Comparison of ENCODE assay signal across 1 cellular context in the genomic region with DNA sequence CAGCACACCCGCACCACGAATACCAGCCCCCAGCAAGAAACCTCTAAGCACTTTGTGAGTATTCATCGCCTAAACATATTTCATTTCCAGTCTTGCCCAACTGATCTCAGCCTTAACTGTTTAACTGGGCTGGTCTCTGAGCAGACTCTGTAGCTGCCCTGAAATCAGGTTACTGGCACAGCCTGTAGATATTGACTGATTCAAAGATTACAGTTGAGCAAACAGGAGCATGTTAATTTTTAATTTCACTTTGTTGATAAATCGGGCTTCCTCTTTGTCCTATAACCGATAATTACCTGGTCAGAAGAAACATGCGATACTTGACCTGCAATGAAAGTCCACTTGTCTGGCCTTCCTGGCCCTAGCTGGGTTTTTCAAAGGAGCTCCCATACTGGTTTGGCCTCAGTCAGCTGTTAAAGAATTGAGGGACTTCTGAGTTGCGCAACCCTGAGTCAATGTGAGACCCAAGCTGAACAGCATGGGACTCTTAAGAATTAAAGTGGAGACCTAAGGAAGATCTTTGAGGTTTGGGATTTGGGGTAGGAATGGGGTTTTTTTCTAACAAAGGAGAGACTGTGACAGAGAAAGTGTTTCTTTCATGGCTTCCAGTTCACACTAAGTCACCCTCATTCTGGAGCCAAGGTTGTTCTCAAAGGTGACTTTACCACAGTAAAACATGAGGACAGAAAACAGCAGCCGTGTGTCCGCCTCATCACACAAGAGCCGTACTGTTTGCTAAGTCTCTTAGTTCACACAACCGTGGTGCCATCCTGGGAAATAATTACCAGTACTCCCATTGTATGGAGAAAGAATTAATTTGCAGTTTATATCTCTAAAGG.
TF ChIP-seq lines count a peak whose summit lies in the region.

No MANE protein-coding gene starts in this region.

TF ChIP-seq in HepG2, 621 proteins besides CTCF, POLR2A, EP300 and RAD21 (continued from another document and continues in another):
- TF ChIP-seq, protein P1, sequence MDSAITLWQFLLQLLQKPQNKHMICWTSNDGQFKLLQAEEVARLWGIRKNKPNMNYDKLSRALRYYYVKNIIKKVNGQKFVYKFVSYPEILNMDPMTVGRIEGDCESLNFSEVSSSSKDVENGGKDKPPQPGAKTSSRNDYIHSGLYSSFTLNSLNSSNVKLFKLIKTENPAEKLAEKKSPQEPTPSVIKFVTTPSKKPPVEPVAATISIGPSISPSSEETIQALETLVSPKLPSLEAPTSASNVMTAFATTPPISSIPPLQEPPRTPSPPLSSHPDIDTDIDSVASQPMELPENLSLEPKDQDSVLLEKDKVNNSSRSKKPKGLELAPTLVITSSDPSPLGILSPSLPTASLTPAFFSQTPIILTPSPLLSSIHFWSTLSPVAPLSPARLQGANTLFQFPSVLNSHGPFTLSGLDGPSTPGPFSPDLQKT (CRISPR knock-in tag; IDR thresholded peaks at IDR 0.05; ENCODE audit: borderline replicate concordance) = no peak
- no peak; the same call in 1 of the 2 replicates for TF ChIP-seq ZFX (CRISPR knock-in tag; IDR thresholded peaks at IDR 0.05; ENCODE audit: low read depth)
- TF ChIP-seq, protein P2, sequence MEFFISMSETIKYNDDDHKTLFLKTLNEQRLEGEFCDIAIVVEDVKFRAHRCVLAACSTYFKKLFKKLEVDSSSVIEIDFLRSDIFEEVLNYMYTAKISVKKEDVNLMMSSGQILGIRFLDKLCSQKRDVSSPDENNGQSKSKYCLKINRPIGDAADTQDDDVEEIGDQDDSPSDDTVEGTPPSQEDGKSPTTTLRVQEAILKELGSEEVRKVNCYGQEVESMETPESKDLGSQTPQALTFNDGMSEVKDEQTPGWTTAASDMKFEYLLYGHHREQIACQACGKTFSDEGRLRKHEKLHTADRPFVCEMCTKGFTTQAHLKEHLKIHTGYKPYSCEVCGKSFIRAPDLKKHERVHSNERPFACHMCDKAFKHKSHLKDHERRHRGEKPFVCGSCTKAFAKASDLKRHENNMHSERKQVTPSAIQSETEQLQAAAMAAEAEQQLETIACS (CRISPR knock-in tag; IDR thresholded peaks at IDR 0.05) = no peak
- TF ChIP-seq ZNF20 (CRISPR knock-in tag; IDR thresholded peaks at IDR 0.05) = no peak
- TF ChIP-seq, protein P3, sequence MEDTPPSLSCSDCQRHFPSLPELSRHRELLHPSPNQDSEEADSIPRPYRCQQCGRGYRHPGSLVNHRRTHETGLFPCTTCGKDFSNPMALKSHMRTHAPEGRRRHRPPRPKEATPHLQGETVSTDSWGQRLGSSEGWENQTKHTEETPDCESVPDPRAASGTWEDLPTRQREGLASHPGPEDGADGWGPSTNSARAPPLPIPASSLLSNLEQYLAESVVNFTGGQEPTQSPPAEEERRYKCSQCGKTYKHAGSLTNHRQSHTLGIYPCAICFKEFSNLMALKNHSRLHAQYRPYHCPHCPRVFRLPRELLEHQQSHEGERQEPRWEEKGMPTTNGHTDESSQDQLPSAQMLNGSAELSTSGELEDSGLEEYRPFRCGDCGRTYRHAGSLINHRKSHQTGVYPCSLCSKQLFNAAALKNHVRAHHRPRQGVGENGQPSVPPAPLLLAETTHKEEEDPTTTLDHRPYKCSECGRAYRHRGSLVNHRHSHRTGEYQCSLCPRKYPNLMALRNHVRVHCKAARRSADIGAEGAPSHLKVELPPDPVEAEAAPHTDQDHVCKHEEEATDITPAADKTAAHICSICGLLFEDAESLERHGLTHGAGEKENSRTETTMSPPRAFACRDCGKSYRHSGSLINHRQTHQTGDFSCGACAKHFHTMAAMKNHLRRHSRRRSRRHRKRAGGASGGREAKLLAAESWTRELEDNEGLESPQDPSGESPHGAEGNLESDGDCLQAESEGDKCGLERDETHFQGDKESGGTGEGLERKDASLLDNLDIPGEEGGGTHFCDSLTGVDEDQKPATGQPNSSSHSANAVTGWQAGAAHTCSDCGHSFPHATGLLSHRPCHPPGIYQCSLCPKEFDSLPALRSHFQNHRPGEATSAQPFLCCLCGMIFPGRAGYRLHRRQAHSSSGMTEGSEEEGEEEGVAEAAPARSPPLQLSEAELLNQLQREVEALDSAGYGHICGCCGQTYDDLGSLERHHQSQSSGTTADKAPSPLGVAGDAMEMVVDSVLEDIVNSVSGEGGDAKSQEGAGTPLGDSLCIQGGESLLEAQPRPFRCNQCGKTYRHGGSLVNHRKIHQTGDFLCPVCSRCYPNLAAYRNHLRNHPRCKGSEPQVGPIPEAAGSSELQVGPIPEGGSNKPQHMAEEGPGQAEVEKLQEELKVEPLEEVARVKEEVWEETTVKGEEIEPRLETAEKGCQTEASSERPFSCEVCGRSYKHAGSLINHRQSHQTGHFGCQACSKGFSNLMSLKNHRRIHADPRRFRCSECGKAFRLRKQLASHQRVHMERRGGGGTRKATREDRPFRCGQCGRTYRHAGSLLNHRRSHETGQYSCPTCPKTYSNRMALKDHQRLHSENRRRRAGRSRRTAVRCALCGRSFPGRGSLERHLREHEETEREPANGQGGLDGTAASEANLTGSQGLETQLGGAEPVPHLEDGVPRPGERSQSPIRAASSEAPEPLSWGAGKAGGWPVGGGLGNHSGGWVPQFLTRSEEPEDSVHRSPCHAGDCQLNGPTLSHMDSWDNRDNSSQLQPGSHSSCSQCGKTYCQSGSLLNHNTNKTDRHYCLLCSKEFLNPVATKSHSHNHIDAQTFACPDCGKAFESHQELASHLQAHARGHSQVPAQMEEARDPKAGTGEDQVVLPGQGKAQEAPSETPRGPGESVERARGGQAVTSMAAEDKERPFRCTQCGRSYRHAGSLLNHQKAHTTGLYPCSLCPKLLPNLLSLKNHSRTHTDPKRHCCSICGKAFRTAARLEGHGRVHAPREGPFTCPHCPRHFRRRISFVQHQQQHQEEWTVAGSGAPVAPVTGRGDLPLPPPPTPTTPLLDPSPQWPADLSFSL (CRISPR knock-in tag; IDR thresholded peaks at IDR 0.05) = 0 out of 2 replicates have a peak, but pooled peaks have one; percentile 35
- TF ChIP-seq RXRB (CRISPR knock-in tag; IDR thresholded peaks at IDR 0.05; ENCODE audit: borderline replicate concordance) = peak; percentile 89
- peak; percentile 99 for TF ChIP-seq PHF21A (CRISPR knock-in tag; IDR thresholded peaks at IDR 0.05)
- TF ChIP-seq, protein P4, sequence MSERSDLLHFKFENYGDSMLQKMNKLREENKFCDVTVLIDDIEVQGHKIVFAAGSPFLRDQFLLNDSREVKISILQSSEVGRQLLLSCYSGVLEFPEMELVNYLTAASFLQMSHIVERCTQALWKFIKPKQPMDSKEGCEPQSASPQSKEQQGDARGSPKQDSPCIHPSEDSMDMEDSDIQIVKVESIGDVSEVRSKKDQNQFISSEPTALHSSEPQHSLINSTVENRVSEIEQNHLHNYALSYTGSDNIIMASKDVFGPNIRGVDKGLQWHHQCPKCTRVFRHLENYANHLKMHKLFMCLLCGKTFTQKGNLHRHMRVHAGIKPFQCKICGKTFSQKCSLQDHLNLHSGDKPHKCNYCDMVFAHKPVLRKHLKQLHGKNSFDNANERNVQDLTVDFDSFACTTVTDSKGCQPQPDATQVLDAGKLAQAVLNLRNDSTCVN (CRISPR knock-in tag; IDR thresholded peaks at IDR 0.05; ENCODE audit: borderline replicate concordance) = no peak
- TF ChIP-seq POLR2G (IDR thresholded peaks at IDR 0.05; ENCODE audit: low read depth, low read length) = no peak
- TF ChIP-seq ZNF616 (CRISPR knock-in tag; IDR thresholded peaks at IDR 0.05; ENCODE audit: low read depth) = no peak
- TF ChIP-seq ZKSCAN5 (CRISPR knock-in tag; IDR thresholded peaks at IDR 0.05) = no peak
- TF ChIP-seq, protein P5, sequence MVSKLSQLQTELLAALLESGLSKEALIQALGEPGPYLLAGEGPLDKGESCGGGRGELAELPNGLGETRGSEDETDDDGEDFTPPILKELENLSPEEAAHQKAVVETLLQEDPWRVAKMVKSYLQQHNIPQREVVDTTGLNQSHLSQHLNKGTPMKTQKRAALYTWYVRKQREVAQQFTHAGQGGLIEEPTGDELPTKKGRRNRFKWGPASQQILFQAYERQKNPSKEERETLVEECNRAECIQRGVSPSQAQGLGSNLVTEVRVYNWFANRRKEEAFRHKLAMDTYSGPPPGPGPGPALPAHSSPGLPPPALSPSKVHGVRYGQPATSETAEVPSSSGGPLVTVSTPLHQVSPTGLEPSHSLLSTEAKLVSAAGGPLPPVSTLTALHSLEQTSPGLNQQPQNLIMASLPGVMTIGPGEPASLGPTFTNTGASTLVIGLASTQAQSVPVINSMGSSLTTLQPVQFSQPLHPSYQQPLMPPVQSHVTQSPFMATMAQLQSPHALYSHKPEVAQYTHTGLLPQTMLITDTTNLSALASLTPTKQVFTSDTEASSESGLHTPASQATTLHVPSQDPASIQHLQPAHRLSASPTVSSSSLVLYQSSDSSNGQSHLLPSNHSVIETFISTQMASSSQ (IDR thresholded peaks at IDR 0.05; ENCODE audit: low read depth) = peak; percentile 97
- TF ChIP-seq, protein P5 (CRISPR knock-in tag; IDR thresholded peaks at IDR 0.05; ENCODE audit: borderline replicate concordance) = peak; percentile 98
- TF ChIP-seq, protein P6, sequence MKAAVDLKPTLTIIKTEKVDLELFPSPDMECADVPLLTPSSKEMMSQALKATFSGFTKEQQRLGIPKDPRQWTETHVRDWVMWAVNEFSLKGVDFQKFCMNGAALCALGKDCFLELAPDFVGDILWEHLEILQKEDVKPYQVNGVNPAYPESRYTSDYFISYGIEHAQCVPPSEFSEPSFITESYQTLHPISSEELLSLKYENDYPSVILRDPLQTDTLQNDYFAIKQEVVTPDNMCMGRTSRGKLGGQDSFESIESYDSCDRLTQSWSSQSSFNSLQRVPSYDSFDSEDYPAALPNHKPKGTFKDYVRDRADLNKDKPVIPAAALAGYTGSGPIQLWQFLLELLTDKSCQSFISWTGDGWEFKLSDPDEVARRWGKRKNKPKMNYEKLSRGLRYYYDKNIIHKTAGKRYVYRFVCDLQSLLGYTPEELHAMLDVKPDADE (CRISPR knock-in tag; IDR thresholded peaks at IDR 0.05) = no peak
- TF ChIP-seq, protein P7, sequence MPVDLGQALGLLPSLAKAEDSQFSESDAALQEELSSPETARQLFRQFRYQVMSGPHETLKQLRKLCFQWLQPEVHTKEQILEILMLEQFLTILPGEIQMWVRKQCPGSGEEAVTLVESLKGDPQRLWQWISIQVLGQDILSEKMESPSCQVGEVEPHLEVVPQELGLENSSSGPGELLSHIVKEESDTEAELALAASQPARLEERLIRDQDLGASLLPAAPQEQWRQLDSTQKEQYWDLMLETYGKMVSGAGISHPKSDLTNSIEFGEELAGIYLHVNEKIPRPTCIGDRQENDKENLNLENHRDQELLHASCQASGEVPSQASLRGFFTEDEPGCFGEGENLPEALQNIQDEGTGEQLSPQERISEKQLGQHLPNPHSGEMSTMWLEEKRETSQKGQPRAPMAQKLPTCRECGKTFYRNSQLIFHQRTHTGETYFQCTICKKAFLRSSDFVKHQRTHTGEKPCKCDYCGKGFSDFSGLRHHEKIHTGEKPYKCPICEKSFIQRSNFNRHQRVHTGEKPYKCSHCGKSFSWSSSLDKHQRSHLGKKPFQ (CRISPR knock-in tag; IDR thresholded peaks at IDR 0.05; ENCODE audit: insufficient replicate concordance) = peak; percentile 90
- TF ChIP-seq ZKSCAN8 (CRISPR knock-in tag; IDR thresholded peaks at IDR 0.05; ENCODE audit: borderline replicate concordance) = no peak; the same call in 1 of the 2 replicates
- peak; percentile 30; the same call in 1 of the 2 replicates for TF ChIP-seq YEATS2 (CRISPR knock-in tag; IDR thresholded peaks at IDR 0.05; ENCODE audit: borderline replicate concordance)
- TF ChIP-seq ZNF816 (CRISPR knock-in tag; IDR thresholded peaks at IDR 0.05; ENCODE audit: borderline replicate concordance) = no peak
- TF ChIP-seq MEIS1 (CRISPR knock-in tag; IDR thresholded peaks at IDR 0.05; ENCODE audit: borderline replicate concordance) = 0 out of 2 replicates have a peak, but pooled peaks have one; percentile 62
- peak; percentile 88 for TF ChIP-seq ELF3 (CRISPR knock-in tag; IDR thresholded peaks at IDR 0.05)
- TF ChIP-seq SAFB2 (CRISPR knock-in tag; IDR thresholded peaks at IDR 0.05; ENCODE audit: borderline replicate concordance, low read depth) = no peak
- TF ChIP-seq KMT2A (CRISPR knock-in tag; IDR thresholded peaks at IDR 0.05) = no peak
- no peak; the same call in 1 of the 2 replicates for TF ChIP-seq ZNF552 (CRISPR knock-in tag; IDR thresholded peaks at IDR 0.05; ENCODE audit: borderline replicate concordance)
- TF ChIP-seq ZNF460 (CRISPR knock-in tag; IDR thresholded peaks at IDR 0.05; ENCODE audit: borderline replicate concordance) = peak; percentile 26; the same call in 1 of the 2 replicates
- TF ChIP-seq SIN3A (IDR thresholded peaks at IDR 0.05; ENCODE audit: borderline replicate concordance, low read depth, low read length) = 0 out of 2 replicates have a peak, but pooled peaks have one; percentile 23
- TF ChIP-seq, protein P8, sequence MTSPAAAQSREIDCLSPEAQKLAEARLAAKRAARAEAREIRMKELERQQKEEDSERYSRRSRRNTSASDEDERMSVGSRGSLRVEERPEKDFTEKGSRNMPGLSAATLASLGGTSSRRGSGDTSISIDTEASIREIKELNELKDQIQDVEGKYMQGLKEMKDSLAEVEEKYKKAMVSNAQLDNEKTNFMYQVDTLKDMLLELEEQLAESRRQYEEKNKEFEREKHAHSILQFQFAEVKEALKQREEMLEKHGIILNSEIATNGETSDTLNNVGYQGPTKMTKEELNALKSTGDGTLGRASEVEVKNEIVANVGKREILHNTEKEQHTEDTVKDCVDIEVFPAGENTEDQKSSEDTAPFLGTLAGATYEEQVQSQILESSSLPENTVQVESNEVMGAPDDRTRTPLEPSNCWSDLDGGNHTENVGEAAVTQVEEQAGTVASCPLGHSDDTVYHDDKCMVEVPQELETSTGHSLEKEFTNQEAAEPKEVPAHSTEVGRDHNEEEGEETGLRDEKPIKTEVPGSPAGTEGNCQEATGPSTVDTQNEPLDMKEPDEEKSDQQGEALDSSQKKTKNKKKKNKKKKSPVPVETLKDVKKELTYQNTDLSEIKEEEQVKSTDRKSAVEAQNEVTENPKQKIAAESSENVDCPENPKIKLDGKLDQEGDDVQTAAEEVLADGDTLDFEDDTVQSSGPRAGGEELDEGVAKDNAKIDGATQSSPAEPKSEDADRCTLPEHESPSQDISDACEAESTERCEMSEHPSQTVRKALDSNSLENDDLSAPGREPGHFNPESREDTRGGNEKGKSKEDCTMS (CRISPR knock-in tag; conservative IDR thresholded peaks at IDR 0.05) = no peak
- peak; percentile 74 for TF ChIP-seq HOXA3 (CRISPR knock-in tag; IDR thresholded peaks at IDR 0.05)
- TF ChIP-seq FOSL1 (CRISPR knock-in tag; IDR thresholded peaks at IDR 0.05; ENCODE audit: borderline replicate concordance) = no peak
